Comparison of ENCODE assay signal across 5 cellular contexts in genomic region chr12:54033980-54034783, GRCh38. TPM values are rescaled to one million over a fixed set of nuclear protein-coding genes. Genes with fewer than 3 reads are reported as not detected.
DNase-seq lines count a peak whose midpoint lies in the region; ATAC-seq, FAIRE-seq and TF ChIP-seq lines count a peak whose summit lies in the region.

No MANE protein-coding gene starts in this region.

- DNase-seq in NT2/D1 (ENCODE audit: low read depth, low spot score) (no peak), endothelial cell of umbilical vein (ENCODE audit: low read depth, low spot score) (no peak), spleen (no peak), HCEC 1CT (no peak)

- no peak for FAIRE-seq in endothelial cell of umbilical vein (lab: Jason Lieb, UNC)

- H3K9me3 ChIP-seq in NT2/D1 (ENCODE audit: insufficient read depth, low read length) (no peaks in the 10 kb centered on the region), endothelial cell of umbilical vein (replicated peaks; ENCODE audit: control insufficient read depth, insufficient read depth, low read length) (no peaks in the 10 kb centered on the region), spleen (peaks cover 0 to 11% (median 5%) of the 10 kb centered on the region in 8 donors)

- no peaks in the 10 kb centered on the region for H3K79me2 ChIP-seq in endothelial cell of umbilical vein (ENCODE audit: control insufficient read depth, insufficient read depth, low read length)

- TF ChIP-seq CTCF in endothelial cell of umbilical vein (IDR thresholded peaks at IDR 0.05; ENCODE audit: extremely low read depth in 1 of 2, insufficient read depth in 1 of 2, low read depth in 1 of 2, low read length in 2 of 2): no peak
- TF ChIP-seq CTCF in spleen (IDR thresholded peaks at IDR 0.05 in 8 of 11, conservative IDR thresholded peaks at IDR 0.05 in 3 of 11): no peak

- no peaks in the 10 kb centered on the region for H4K20me1 ChIP-seq in endothelial cell of umbilical vein (replicated peaks; ENCODE audit: control insufficient read depth, extremely low read depth, insufficient read depth, low read length)

- BruUV-seq in endothelial cell of umbilical vein (replicated peaks; lab: Mats Ljungman, UMichigan): no TSS peak

- no peak overlapping the region for H3K4me2 ChIP-seq in endothelial cell of umbilical vein (ENCODE audit: insufficient read depth, low read length)

- ATAC-seq in GM18519 (IDR thresholded peaks at IDR 0.05; ENCODE audit: low FRiP score, unreplicated experiment): no peak

- CTCF ChIA-PET in endothelial cell of umbilical vein (lab: Charles Lee): interaction anchor here (1.2 to 4.7 kb wide), 4 partner anchors 11 to 167 kb away, joined by 6 to 91 read pairs (median 35); no protein-coding TSS in a partner anchor

- POLR2A ChIA-PET in endothelial cell of umbilical vein (lab: Charles Lee): no interaction called here

- no peak overlapping the region for H2AFZ ChIP-seq in endothelial cell of umbilical vein (ENCODE audit: low read depth, low read length)

- H3K27ac ChIP-seq in endothelial cell of umbilical vein (ENCODE audit: insufficient read depth, low read depth, low read length) (no peak overlapping the region), spleen (no peak overlapping the region)

- dilution Hi-C loops in endothelial cell of umbilical vein (cut with MboI; ENCODE audit: extremely low pct_ligation_motif_present, low sequenced_read_pairs): no loop called here

- H3K4me3 ChIP-seq in NT2/D1 (ENCODE audit: insufficient read length, low read depth): no peak overlapping the region
- H3K4me3 ChIP-seq in endothelial cell of umbilical vein (replicated peaks in 1 of 3; ENCODE audit: insufficient read depth in 1 of 3, low read depth in 1 of 3, low read length in 3 of 3): no peak overlapping the region
- peak overlapping the region in 7 of 8 donors; percentile 10 to 59 (median 26) for H3K4me3 ChIP-seq in spleen

- peak overlapping the region; percentile 26 for H3K9ac ChIP-seq in NT2/D1 (ENCODE audit: insufficient read length, low read depth)
- H3K9ac ChIP-seq in endothelial cell of umbilical vein (replicated peaks; ENCODE audit: extremely low read depth, insufficient read depth, low read length): no peak overlapping the region

- H3K4me1 ChIP-seq in NT2/D1 (ENCODE audit: insufficient read depth, insufficient read length): peaks cover 15% of the 10 kb centered on the region
- no peaks in the 10 kb centered on the region for H3K4me1 ChIP-seq in endothelial cell of umbilical vein (ENCODE audit: control insufficient read depth, extremely low read depth, insufficient read depth, low read length)
- H3K4me1 ChIP-seq in spleen: peaks cover 5 to 50% (median 30%) of the 10 kb centered on the region in 6 donors

- no peak for TF ChIP-seq POLR2A in endothelial cell of umbilical vein (IDR thresholded peaks at IDR 0.05; ENCODE audit: low read depth, low read length)
- TF ChIP-seq POLR2A in spleen (IDR thresholded peaks at IDR 0.05): no peak

- H3K36me3 ChIP-seq in NT2/D1 (ENCODE audit: insufficient read depth, insufficient read length, low read length): no peaks in the 10 kb centered on the region
- no peaks in the 10 kb centered on the region for H3K36me3 ChIP-seq in endothelial cell of umbilical vein (ENCODE audit: control insufficient read depth in 2 of 2, extremely low read depth in 1 of 2, insufficient read depth in 2 of 2, low read length in 2 of 2)
- H3K36me3 ChIP-seq in spleen: no peaks in the 10 kb centered on the region

- 6 to 11% (median 7%) methylated on average over 35 to 57 of the region's 57 CpGs for WGBS in spleen, 5 donors

- intact Hi-C loops in endothelial cell of umbilical vein (cut with micrococcal nuclease): no loop called here
- intact Hi-C loops in spleen (cut with DNase I; ENCODE audit: low total_unique reads): loop anchor here (5.0 kb wide), 1 partner anchor 158 kb away; no protein-coding TSS in a partner anchor

- peaks cover 100% of the 10 kb centered on the region for H3K27me3 ChIP-seq in NT2/D1 (ENCODE audit: insufficient read depth, insufficient read length)
- peaks cover 83 to 88% of the 10 kb centered on the region in 2 experiments for H3K27me3 ChIP-seq in endothelial cell of umbilical vein (ENCODE audit: control insufficient read depth in 2 of 2, insufficient read depth in 2 of 2, low read length in 2 of 2)
- H3K27me3 ChIP-seq in spleen (replicated peaks in 1 of 7): peaks cover 6 to 100% (median 95%) of the 10 kb centered on the region in 7 donors

- no peaks in the 10 kb centered on the region for H3K9me1 ChIP-seq in endothelial cell of umbilical vein (replicated peaks; ENCODE audit: control insufficient read depth, extremely low read depth, insufficient read depth, low read length)

TF ChIP-seq in endothelial cell of umbilical vein, 7 proteins besides CTCF, POLR2A, EP300 and RAD21:
- TF ChIP-seq EZH2 (IDR thresholded peaks at IDR 0.05; ENCODE audit: borderline replicate concordance, low read depth, low read length, severe bottlenecking) (peak; percentile 85), MAX (IDR thresholded peaks at IDR 0.05; ENCODE audit: insufficient read depth, insufficient read length) (no peak)

RNA-seq across cellular contexts. Expression of gene HOXC5, which starts 1.3 kb away (rescaled TPM):
- total RNA-seq in endothelial cell of umbilical vein (not detected in 2 replicates), spleen (not detected)
- polyA plus RNA-seq in endothelial cell of umbilical vein (not detected in 2 replicates), spleen (under 1 TPM in 1 of 3 donors, not detected in 2; 0.06 TPM)
- not detected in 2 replicates for polyA plus RNA-seq in endothelial cell of umbilical vein (2011; cell fraction: cytosol; rRNA removed)
- polyA plus RNA-seq in endothelial cell of umbilical vein (2011; cell fraction: nucleus; rRNA removed): 0.07 and 0.08 TPM in 2 replicates
- 0.13 and 0.38 TPM in 2 replicates for polyA plus RNA-seq in endothelial cell of umbilical vein (2012)
- polyA minus RNA-seq in endothelial cell of umbilical vein: not detected in 2 replicates
- polyA minus RNA-seq in endothelial cell of umbilical vein (2011; cell fraction: cytosol; rRNA and poly(A)+ RNA removed): not detected
- polyA minus RNA-seq in endothelial cell of umbilical vein (2011; cell fraction: nucleus; rRNA and poly(A)+ RNA removed): not detected in 2 replicates

RNA-seq across cellular contexts. Expression of gene HOXC6, which starts 5.9 kb away (rescaled TPM):
- total RNA-seq in endothelial cell of umbilical vein (0.51 and 0.58 TPM in 2 replicates), spleen (under 1 TPM in 4 of 7 donors, not detected in 3; 0.19 to 0.52 (median 0.34) TPM)
- polyA plus RNA-seq in endothelial cell of umbilical vein (0.57 and 0.72 TPM in 2 replicates), spleen (under 1 TPM in 2 of 3 donors, not detected in 1; 0.11 to 0.16 TPM)
- polyA plus RNA-seq in endothelial cell of umbilical vein (2011; cell fraction: cytosol; rRNA removed): 0.45 TPM in 2 replicates
- polyA plus RNA-seq in endothelial cell of umbilical vein (2011; cell fraction: nucleus; rRNA removed): 0.99 and 1.0 TPM in 2 replicates
- polyA plus RNA-seq in endothelial cell of umbilical vein (2012): 5.4 and 9.5 TPM in 2 replicates
- 0.40 and 0.97 TPM in 2 replicates for polyA minus RNA-seq in endothelial cell of umbilical vein
- polyA minus RNA-seq in endothelial cell of umbilical vein (2011; cell fraction: cytosol; rRNA and poly(A)+ RNA removed): 2.0 TPM
- polyA minus RNA-seq in endothelial cell of umbilical vein (2011; cell fraction: nucleus; rRNA and poly(A)+ RNA removed): not detected in 2 replicates

RNA-seq across cellular contexts. Expression of gene HOXC4, which starts 19.5 kb away (rescaled TPM):
- total RNA-seq in endothelial cell of umbilical vein (0.58 TPM in 1 of 2 replicates, not detected in the other), spleen (1 to 10 TPM in 4 of 7 donors, under 1 TPM in 3; 0.68 to 2.1 (median 1.4) TPM)
- polyA plus RNA-seq in endothelial cell of umbilical vein (0.06 and 0.14 TPM in 2 replicates), spleen (1 to 10 TPM in 2 of 3 donors, under 1 TPM in 1; 0.49 to 2.6 (median 1.8) TPM)
- polyA plus RNA-seq in endothelial cell of umbilical vein (2011; cell fraction: cytosol; rRNA removed): not detected in 2 replicates
- 0.15 and 0.55 TPM in 2 replicates for polyA plus RNA-seq in endothelial cell of umbilical vein (2011; cell fraction: nucleus; rRNA removed)
- 2.5 and 2.9 TPM in 2 replicates for polyA plus RNA-seq in endothelial cell of umbilical vein (2012)
- not detected in 2 replicates for polyA minus RNA-seq in endothelial cell of umbilical vein
- 0.61 TPM for polyA minus RNA-seq in endothelial cell of umbilical vein (2011; cell fraction: cytosol; rRNA and poly(A)+ RNA removed)
- not detected in 2 replicates for polyA minus RNA-seq in endothelial cell of umbilical vein (2011; cell fraction: nucleus; rRNA and poly(A)+ RNA removed)

RNA-seq across cellular contexts. Expression of gene HOXC8, which starts 25.4 kb away (rescaled TPM):
- total RNA-seq in endothelial cell of umbilical vein: 0.35 TPM in 1 of 2 replicates, not detected in the other
- polyA plus RNA-seq in endothelial cell of umbilical vein: 0.03 and 0.19 TPM in 2 replicates
- 0.03 and 0.11 TPM in 2 replicates for polyA plus RNA-seq in endothelial cell of umbilical vein (2011; cell fraction: cytosol; rRNA removed)
- 0.11 and 0.14 TPM in 2 replicates for polyA plus RNA-seq in endothelial cell of umbilical vein (2011; cell fraction: nucleus; rRNA removed)
- 2.8 and 3.8 TPM in 2 replicates for polyA plus RNA-seq in endothelial cell of umbilical vein (2012)
- 0.08 and 0.15 TPM in 2 replicates for polyA minus RNA-seq in endothelial cell of umbilical vein
- not detected for polyA minus RNA-seq in endothelial cell of umbilical vein (2011; cell fraction: cytosol; rRNA and poly(A)+ RNA removed)
- not detected in 2 replicates for polyA minus RNA-seq in endothelial cell of umbilical vein (2011; cell fraction: nucleus; rRNA and poly(A)+ RNA removed)
- not detected for total RNA-seq in spleen
- polyA plus RNA-seq in spleen: under 1 TPM in 2 of 3 donors, not detected in 1; 0.04 to 0.10 TPM

RNA-seq across cellular contexts. Expression of gene HOXC9, which starts 34.2 kb away (rescaled TPM):
- 0.21 and 0.40 TPM in 2 replicates for total RNA-seq in endothelial cell of umbilical vein
- polyA plus RNA-seq in endothelial cell of umbilical vein: 0.54 and 0.58 TPM in 2 replicates
- 0.32 and 0.35 TPM in 2 replicates for polyA plus RNA-seq in endothelial cell of umbilical vein (2011; cell fraction: cytosol; rRNA removed)
- polyA plus RNA-seq in endothelial cell of umbilical vein (2011; cell fraction: nucleus; rRNA removed): 0.21 and 0.45 TPM in 2 replicates
- polyA plus RNA-seq in endothelial cell of umbilical vein (2012): 6.3 and 11.9 TPM in 2 replicates
- polyA minus RNA-seq in endothelial cell of umbilical vein: not detected in 2 replicates
- 3.2 TPM for polyA minus RNA-seq in endothelial cell of umbilical vein (2011; cell fraction: cytosol; rRNA and poly(A)+ RNA removed)
- polyA minus RNA-seq in endothelial cell of umbilical vein (2011; cell fraction: nucleus; rRNA and poly(A)+ RNA removed): not detected in 2 replicates
- not detected for total RNA-seq in spleen
- polyA plus RNA-seq in spleen: under 1 TPM in 1 of 3 donors, not detected in 2; 0.05 TPM

Comparison
In these comparisons a context has a peak if more than half of its experiments do, and no peak if none do; other contexts are left out.
1. H3K4me3 ChIP-seq: peak in spleen (7 of 8); none in NT2/D1 (single experiment) and endothelial cell of umbilical vein (0 of 3).